In the genomic region with DNA sequence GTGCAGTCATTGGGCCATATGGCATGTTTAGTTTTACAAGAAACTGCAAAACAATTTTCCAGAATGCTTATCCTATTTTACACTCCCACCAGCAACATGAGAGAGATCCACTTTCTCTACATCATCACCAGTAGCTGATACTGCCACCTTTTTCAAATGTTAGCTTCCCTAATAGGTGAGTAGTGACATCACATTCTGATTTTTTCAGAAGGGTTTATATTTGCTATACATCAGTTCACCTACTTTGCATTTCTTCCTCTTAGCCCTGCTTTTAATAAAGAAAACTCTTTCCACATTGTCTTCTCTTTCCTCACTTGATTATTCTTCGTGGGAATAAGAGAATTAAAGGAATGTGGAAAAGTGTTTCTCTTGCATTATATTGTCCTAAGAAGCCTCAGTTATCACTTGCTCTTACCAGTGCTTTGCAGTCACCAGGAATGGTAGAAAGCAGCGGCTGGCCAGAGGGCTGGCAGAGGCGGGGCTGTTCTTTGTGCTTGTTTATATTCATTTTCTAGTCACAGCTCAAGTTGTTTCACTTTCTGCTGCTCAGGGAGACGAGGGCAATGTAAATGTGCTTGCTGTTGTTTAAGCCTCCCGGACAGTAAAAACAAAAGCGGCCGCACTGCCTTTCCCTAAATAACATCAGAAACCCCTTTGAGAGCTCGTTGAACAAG, we compare ENCODE assay signal across 7 cellular contexts.
DNase-seq lines count a peak whose midpoint lies in the region; ATAC-seq and TF ChIP-seq lines count a peak whose summit lies in the region.

No MANE protein-coding gene starts in this region.

- H3K9ac ChIP-seq in MM.1S (ENCODE audit: low read length): peak overlapping the region; percentile 73

- no peak for TF ChIP-seq CTCF in MM.1S (IDR thresholded peaks at IDR 0.05; ENCODE audit: low read length)
- TF ChIP-seq CTCF in coronary artery (IDR thresholded peaks at IDR 0.05): no peak

- H3K36me3 Mint-ChIP-seq in natural killer cell treated with Interleukin-12 subunit alpha and Interleukin-12 subunit beta and Interleukin-15 and Interleukin-18, amount 100 ng/mL, for 72 hours: no peaks in the 10 kb centered on the region

- no peaks in the 10 kb centered on the region for H3K9me3 ChIP-seq in MM.1S (replicated peaks; ENCODE audit: insufficient read depth, low read length)

- peak; percentile 92 for DNase-seq in MM.1S
- DNase-seq in coronary artery (ENCODE audit: low spot score): no peak
- no peak for DNase-seq in natural killer cell treated with Interleukin-12 subunit alpha and Interleukin-12 subunit beta and Interleukin-15 and Interleukin-18, amount 100 ng/mL, for 72 hours (ENCODE audit: low spot score)
- DNase-seq in posterior vena cava (ENCODE audit: low spot score): no peak
- no peak for DNase-seq in stimulated activated CD4-positive, alpha-beta T cell treated with anti-CD3 and anti-CD28 coated beads, Interleukin-2, amount 100 ng/mL, for 24 hours

- no peaks in the 10 kb centered on the region for H3K36me3 ChIP-seq in MM.1S (replicated peaks; ENCODE audit: insufficient read depth, low read length)

- H3K4me1 ChIP-seq in MM.1S (ENCODE audit: low read length): peaks cover 40% of the 10 kb centered on the region

- H3K9me2 ChIP-seq in MM.1S (replicated peaks; ENCODE audit: insufficient read depth, low read length): no peaks in the 10 kb centered on the region

- H3K9me3 Mint-ChIP-seq in natural killer cell treated with Interleukin-12 subunit alpha and Interleukin-12 subunit beta and Interleukin-15 and Interleukin-18, amount 100 ng/mL, for 72 hours: no peaks in the 10 kb centered on the region

- H3K4me3 ChIP-seq in MM.1S (ENCODE audit: low read length) (peak overlapping the region; percentile 65), coronary artery (peak overlapping the region; percentile 57)

- no peaks in the 10 kb centered on the region for H3K27me3 ChIP-seq in MM.1S (replicated peaks; ENCODE audit: insufficient read depth, low read length)

- peak overlapping the region; percentile 48 for H3K4me3 Mint-ChIP-seq in natural killer cell treated with Interleukin-12 subunit alpha and Interleukin-12 subunit beta and Interleukin-15 and Interleukin-18, amount 100 ng/mL, for 72 hours

- intact Hi-C loops in posterior vena cava (cut with DNase I): no loop called here

- peak overlapping the region; percentile 35 to 62 for H3K27ac Mint-ChIP-seq in natural killer cell treated with Interleukin-12 subunit alpha and Interleukin-12 subunit beta and Interleukin-15 and Interleukin-18, amount 100 ng/mL, for 72 hours

- peaks cover 0 to 5% of the 10 kb centered on the region in 2 donors for H3K27me3 Mint-ChIP-seq in natural killer cell treated with Interleukin-12 subunit alpha and Interleukin-12 subunit beta and Interleukin-15 and Interleukin-18, amount 100 ng/mL, for 72 hours

- peak overlapping the region; percentile 99 for H2AFZ ChIP-seq in MM.1S (ENCODE audit: low read length)

- peaks cover 23% of the 10 kb centered on the region for H3F3A ChIP-seq in MM.1S (ENCODE audit: insufficient read depth, low read length)

- peak overlapping the region; percentile 90 for H3K4me2 ChIP-seq in MM.1S (ENCODE audit: low read depth, low read length)

- peak; percentile 86 for ATAC-seq in GM18508 (IDR thresholded peaks at IDR 0.05; ENCODE audit: insufficient read depth, unreplicated experiment)
- peak; percentile 92 for ATAC-seq in GM21825 (IDR thresholded peaks at IDR 0.05; ENCODE audit: unreplicated experiment)
- ATAC-seq in natural killer cell treated with Interleukin-12 subunit alpha and Interleukin-12 subunit beta and Interleukin-15 and Interleukin-18, amount 100 ng/mL, for 72 hours: peak; percentile 63 to 78

- H3K79me2 ChIP-seq in MM.1S (ENCODE audit: low read length): no peaks in the 10 kb centered on the region

- H3K27ac ChIP-seq in MM.1S (ENCODE audit: low read length): peak overlapping the region; percentile 85
- H3K27ac ChIP-seq in coronary artery: peak overlapping the region; percentile 5 to 64

- no peaks in the 10 kb centered on the region for H4K20me1 ChIP-seq in MM.1S (ENCODE audit: insufficient read depth, low read length)

- peaks cover 4 to 34% of the 10 kb centered on the region in 2 donors for H3K4me1 Mint-ChIP-seq in natural killer cell treated with Interleukin-12 subunit alpha and Interleukin-12 subunit beta and Interleukin-15 and Interleukin-18, amount 100 ng/mL, for 72 hours (ENCODE audit: low read depth in 2 of 2)
